ENCODE assay signal across 14 cellular contexts in genomic region chr13:39324806-39325311, GRCh38.
A peak's percentile ranks its signal among the peaks of the same experiment; 100 is the strongest.
DNase-seq lines count a peak whose midpoint lies in the region; ATAC-seq, FAIRE-seq and TF ChIP-seq lines count a peak whose summit lies in the region.
"Had no signal": no experiment of that assay in that cellular context is flagged by ENCODE, and none has a peak within 500 bp of the region (broad histone marks: within the 10 kb centered on the region; RNA-seq: fewer than 3 reads in every experiment).

No MANE protein-coding gene starts in this region.

- H3K9ac ChIP-seq in H1 (replicated peaks in 1 of 4; ENCODE audit: extremely low read depth in 1 of 4, low read depth in 3 of 4, low read length in 3 of 4) (no peak overlapping the region), neuronal stem cell (ENCODE audit: low read depth, low read length, poor library complexity) (peak overlapping the region; percentile 78), Karpas-422 (ENCODE audit: low read length) (no peak overlapping the region), mesendoderm (ENCODE audit: low read length) (no peak overlapping the region)
- H3K9ac ChIP-seq: GM23248 had no signal

- CTCF ChIA-PET in H1 (lab: Charles Lee; ENCODE audit: partially characterized antibody), result no interaction called here

- H3K56ac ChIP-seq in H1 (replicated peaks; ENCODE audit: insufficient read length, low read depth, low read length) (no peak overlapping the region), mesendoderm (ENCODE audit: low read length) (no peak overlapping the region)

- H2BK20ac ChIP-seq in H1 (ENCODE audit: low read length), result peak overlapping the region; percentile 7; the same call in 1 of the 2 replicates

- H3K23me2 ChIP-seq in H1 (ENCODE audit: low read depth, low read length), result 0 out of 2 replicates have a peak, but pooled peaks cover 2% of the 10 kb centered on the region

- H3K27me3 ChIP-seq in left ventricle myocardium inferior (ENCODE audit: low read depth), result no peaks in the 10 kb centered on the region
- H3K27me3 ChIP-seq in right cardiac atrium (ENCODE audit: control insufficient read depth, insufficient read depth), result no peaks in the 10 kb centered on the region
- H3K27me3 ChIP-seq in H1 (replicated peaks in 1 of 4; ENCODE audit: control insufficient read depth in 3 of 4, extremely low read depth in 1 of 4, insufficient read depth in 3 of 4, low read length in 3 of 4), result no peaks in the 10 kb centered on the region
- H3K27me3 ChIP-seq in neuronal stem cell (ENCODE audit: control insufficient read depth in 3 of 3, insufficient read depth in 3 of 3, low read depth in 1 of 3, low read length in 3 of 3), result peaks cover 0 to 3% (median 0%) of the 10 kb centered on the region in 3 experiments
- H3K27me3 ChIP-seq in Karpas-422 (ENCODE audit: low read length), result no peaks in the 10 kb centered on the region; the same call in 1 of the 2 replicates
- no peaks in the 10 kb centered on the region for H3K27me3 ChIP-seq in mesendoderm (ENCODE audit: insufficient read depth, low read length, poor library complexity)

- no peak for TF ChIP-seq POLR2A in H1 (IDR thresholded peaks at IDR 0.05; ENCODE audit: control extremely low read depth in 1 of 2, low read depth in 2 of 2, low read length in 2 of 2)

- POLR2A ChIA-PET in H1 (lab: Charles Lee; ENCODE audit: partially characterized antibody), result no interaction called here

- peak overlapping the region; percentile 79 for H4K91ac ChIP-seq in H1 (replicated peaks; ENCODE audit: insufficient read length, low read length)
- H4K91ac ChIP-seq in neuronal stem cell (ENCODE audit: low read depth, low read length, poor library complexity), result peak overlapping the region; percentile 80

- no peaks in the 10 kb centered on the region for H3K9me2 ChIP-seq in Karpas-422 (replicated peaks; ENCODE audit: insufficient read depth, low read length)

- H3K18ac ChIP-seq in H1 (ENCODE audit: extremely low read depth, low read length) (peak overlapping the region; percentile 12; the same call in 1 of the 2 replicates), neuronal stem cell (ENCODE audit: low read length) (peak overlapping the region; percentile 55), mesendoderm (ENCODE audit: low read length) (no peak overlapping the region)

- H3K14ac ChIP-seq in H1 (ENCODE audit: insufficient read length), result no peak overlapping the region
- peak overlapping the region; percentile 28 for H3K14ac ChIP-seq in neuronal stem cell (ENCODE audit: low read length)

- no peak for TF ChIP-seq EP300 in H1 (IDR thresholded peaks at IDR 0.05; ENCODE audit: borderline replicate concordance in 1 of 2, low read depth in 2 of 2, low read length in 2 of 2)

- H3K4ac ChIP-seq in H1 (replicated peaks; ENCODE audit: insufficient read length, low read depth, low read length) (peak overlapping the region; percentile 75), neuronal stem cell (ENCODE audit: low read length) (no peak overlapping the region), mesendoderm (ENCODE audit: low read depth, low read length) (no peak overlapping the region)

- no peak overlapping the region for H3K4me2 ChIP-seq in H1 (ENCODE audit: insufficient read depth in 1 of 2, low read depth in 2 of 2, low read length in 2 of 2)
- H3K4me2 ChIP-seq in neuronal stem cell (ENCODE audit: insufficient read depth, low read length, poor library complexity, severe bottlenecking), result no peak overlapping the region
- no peak overlapping the region for H3K4me2 ChIP-seq in Karpas-422 (ENCODE audit: low read depth, low read length, poor library complexity, severe bottlenecking)
- H3K4me2 ChIP-seq in mesendoderm (ENCODE audit: low read length), result no peak overlapping the region

- H2BK120ac ChIP-seq in H1 (replicated peaks; ENCODE audit: low read depth, low read length), result no peak overlapping the region
- H2BK120ac ChIP-seq in neuronal stem cell (ENCODE audit: low read depth, low read length), result no peak overlapping the region
- no peak overlapping the region for H2BK120ac ChIP-seq in mesendoderm (ENCODE audit: low read depth, low read length)

- H3K79me1 ChIP-seq in H1 (ENCODE audit: low read depth, low read length) (no peaks in the 10 kb centered on the region), neuronal stem cell (ENCODE audit: low read depth, low read length) (peaks cover 4% of the 10 kb centered on the region), mesendoderm (ENCODE audit: low read length) (no peaks in the 10 kb centered on the region)

- peak overlapping the region; percentile 63 for H2BK5ac ChIP-seq in H1 (ENCODE audit: low read depth, low read length)
- H2BK5ac ChIP-seq in neuronal stem cell (ENCODE audit: low read length), result no peak overlapping the region
- no peak overlapping the region for H2BK5ac ChIP-seq in mesendoderm (ENCODE audit: low read length)

- no peak for FAIRE-seq in H1 (lab: Jason Lieb, UNC)
- FAIRE-seq: GM19239 had no signal

- no peak for DNase-seq in left ventricle myocardium inferior
- no peak for DNase-seq in right cardiac atrium
- DNase-seq in H1 (ENCODE audit: low read depth in 1 of 2, low spot score in 2 of 2), result no peak
- DNase-seq in neuronal stem cell (ENCODE audit: low spot score), result no peak
- no peak for DNase-seq in Karpas-422
- DNase-seq in mesendoderm, result no peak
- no peak for DNase-seq in NCI-H2081 treated with DMSO at 0.1 percent for 48 hours (lab: John Stamatoyannopoulos, UW)
- DNase-seq: CD4-positive, CD25-positive, alpha-beta regulatory T cell; DMS53; GF-D8; GM23248; H7 had no signal

- H2AK5ac ChIP-seq in H1 (ENCODE audit: low read depth, low read length) (peak overlapping the region; percentile 98), neuronal stem cell (ENCODE audit: low read depth, low read length) (no peak overlapping the region), mesendoderm (ENCODE audit: low read length) (no peak overlapping the region)

- no peak for TF ChIP-seq RAD21 in H1 (IDR thresholded peaks at IDR 0.05 in 1 of 2, conservative IDR thresholded peaks at IDR 0.05 in 1 of 2; ENCODE audit: low read depth in 2 of 2, low read length in 2 of 2)

- 93% methylated on average over 4 of the region's 4 CpGs for WGBS in right cardiac atrium
- WGBS in H1 (ENCODE audit: extremely low coverage in 1 of 2, insufficient coverage in 1 of 2, insufficient read length in 1 of 2, insufficient replicate concordance in 2 of 2, low coverage in 1 of 2, low lambda C conversion rate in 2 of 2, missing lambda C conversion rate in 1 of 2), 2 experiments, result 90% methylated on average over 4 of the region's 4 CpGs; no CpG with 5 or more reads in 1 of the 2 experiments
- no CpG with 5 or more reads among the region's 4 CpGs for WGBS in neuronal stem cell (ENCODE audit: extremely low coverage in 2 of 2, insufficient read length in 2 of 2, insufficient replicate concordance in 1 of 2), 2 donors
- no CpG with 5 or more reads among the region's 4 CpGs for WGBS in mesendoderm (ENCODE audit: extremely low coverage, insufficient coverage, low lambda C conversion rate)

- H3K4me1 ChIP-seq in left ventricle myocardium inferior (peaks cover 64% of the 10 kb centered on the region), right cardiac atrium (ENCODE audit: control insufficient read depth, insufficient read depth, low read length) (peaks cover 7% of the 10 kb centered on the region), H1 (replicated peaks in 1 of 4; ENCODE audit: control insufficient read depth in 3 of 4, insufficient read depth in 4 of 4, low read length in 3 of 4) (peaks cover 0 to 22% (median 11%) of the 10 kb centered on the region in 4 experiments; a peak in 4 of 7 replicates), neuronal stem cell (ENCODE audit: control insufficient read depth in 2 of 2, insufficient read depth in 1 of 2, low read depth in 1 of 2, low read length in 2 of 2) (peaks cover 10 to 16% of the 10 kb centered on the region in 2 donors), Karpas-422 (ENCODE audit: low read length) (no peaks in the 10 kb centered on the region), mesendoderm (ENCODE audit: control insufficient read depth, low read depth, low read length) (no peaks in the 10 kb centered on the region)

- peak overlapping the region; percentile 55; the same call in 1 of the 2 replicates for H2BK12ac ChIP-seq in H1 (ENCODE audit: low read depth, low read length)
- peak overlapping the region; percentile 77 for H2BK12ac ChIP-seq in neuronal stem cell (ENCODE audit: low read length)

- no peaks in the 10 kb centered on the region for H3K36me3 ChIP-seq in left ventricle myocardium inferior
- no peaks in the 10 kb centered on the region for H3K36me3 ChIP-seq in H1 (ENCODE audit: control insufficient read depth in 2 of 4, insufficient read depth in 4 of 4, low read length in 3 of 4)
- no peaks in the 10 kb centered on the region for H3K36me3 ChIP-seq in neuronal stem cell (replicated peaks in 1 of 2; ENCODE audit: control insufficient read depth in 2 of 2, insufficient read depth in 2 of 2, low read length in 2 of 2)
- no peaks in the 10 kb centered on the region for H3K36me3 ChIP-seq in Karpas-422 (ENCODE audit: insufficient read depth, low read length)
- no peaks in the 10 kb centered on the region for H3K36me3 ChIP-seq in mesendoderm (ENCODE audit: control insufficient read depth, insufficient read depth, low read length)

- H3K9me3 ChIP-seq in left ventricle myocardium inferior (replicated peaks) (no peaks in the 10 kb centered on the region), right cardiac atrium (ENCODE audit: control insufficient read depth, low read length) (no peaks in the 10 kb centered on the region), H1 (ENCODE audit: insufficient read depth in 2 of 2, low read depth in 1 of 2, low read length in 1 of 2) (no peaks in the 10 kb centered on the region), neuronal stem cell (replicated peaks in 1 of 2; ENCODE audit: control insufficient read depth in 2 of 2, insufficient read depth in 1 of 2, low read depth in 1 of 2, low read length in 2 of 2) (peaks cover 0 to 5% of the 10 kb centered on the region in 2 donors), Karpas-422 (ENCODE audit: low read length) (no peaks in the 10 kb centered on the region)

- H3K27ac ChIP-seq in left ventricle myocardium inferior (replicated peaks) (peak overlapping the region; percentile 61), right cardiac atrium (ENCODE audit: low read length) (no peak overlapping the region), H1 (ENCODE audit: low read depth, low read length) (no peak overlapping the region), neuronal stem cell (replicated peaks; ENCODE audit: low read length) (no peak overlapping the region), Karpas-422 (ENCODE audit: low read length) (no peak overlapping the region), mesendoderm (ENCODE audit: low read depth, low read length) (no peak overlapping the region)
- H3K27ac ChIP-seq: 22Rv1, GM23248 had no signal

- H4K20me1 ChIP-seq in H1 (replicated peaks in 1 of 2; ENCODE audit: control insufficient read depth in 1 of 2, insufficient read depth in 2 of 2, low read length in 2 of 2), result peaks cover 0 to 4% of the 10 kb centered on the region in 2 experiments
- H4K20me1 ChIP-seq in Karpas-422 (ENCODE audit: insufficient read depth, low read depth, low read length), result no peaks in the 10 kb centered on the region

- no peak overlapping the region for H2AFZ ChIP-seq in H1 (ENCODE audit: low read length)
- no peak overlapping the region for H2AFZ ChIP-seq in neuronal stem cell (ENCODE audit: low read length)
- no peak overlapping the region for H2AFZ ChIP-seq in Karpas-422 (ENCODE audit: low read length)
- H2AFZ ChIP-seq: GM23248 had no signal

- H4K8ac ChIP-seq in H1 (ENCODE audit: extremely low read depth, insufficient read depth, low read length), result no peak overlapping the region; the same call in 1 of the 2 replicates
- H4K8ac ChIP-seq in neuronal stem cell (ENCODE audit: low read depth, low read length), result peak overlapping the region; percentile 89
- H4K8ac ChIP-seq in mesendoderm (ENCODE audit: low read depth, low read length), result no peak overlapping the region

- TF ChIP-seq CTCF in left ventricle myocardium inferior (IDR thresholded peaks at IDR 0.05; ENCODE audit: borderline replicate concordance) (no peak), H1 (IDR thresholded peaks at IDR 0.05; ENCODE audit: control extremely low read depth in 1 of 3, insufficient read depth in 1 of 3, low read depth in 1 of 3, low read length in 3 of 3) (no peak)

- H3K79me2 ChIP-seq in H1 (ENCODE audit: control insufficient read depth in 1 of 2, insufficient read depth in 2 of 2, low read length in 2 of 2), result no peaks in the 10 kb centered on the region
- H3K79me2 ChIP-seq in Karpas-422 (ENCODE audit: low read length), result no peaks in the 10 kb centered on the region
- H3K79me2 ChIP-seq in mesendoderm (ENCODE audit: control insufficient read depth, insufficient read depth, low read length), result no peaks in the 10 kb centered on the region

- no peak overlapping the region for H3K23ac ChIP-seq in H1 (ENCODE audit: insufficient read length)
- H3K23ac ChIP-seq in neuronal stem cell (ENCODE audit: low read depth, low read length, poor library complexity), result peak overlapping the region; percentile 78
- H3K23ac ChIP-seq in mesendoderm (ENCODE audit: low read length), result no peak overlapping the region

- intact Hi-C loops in left ventricle myocardium inferior (cut with micrococcal nuclease), result no loop called here
- intact Hi-C loops in right cardiac atrium (cut with DNase I), result no loop called here

- H3K4me3 ChIP-seq in left ventricle myocardium inferior (no peak overlapping the region), right cardiac atrium (ENCODE audit: low read length) (no peak overlapping the region), H1 (ENCODE audit: extremely low read depth in 1 of 4, insufficient read depth in 2 of 4, low read depth in 3 of 4, low read length in 4 of 4) (no peak overlapping the region), neuronal stem cell (ENCODE audit: low read length in 2 of 2) (peak overlapping the region in 1 of 2 donors; percentile 62), Karpas-422 (ENCODE audit: low read length) (no peak overlapping the region), mesendoderm (ENCODE audit: low read length) (no peak overlapping the region)
- H3K4me3 ChIP-seq: GM23248 had no signal

- H2BK15ac ChIP-seq in H1 (ENCODE audit: low read length) (peak overlapping the region; percentile 5), neuronal stem cell (ENCODE audit: low read length) (no peak overlapping the region), mesendoderm (replicated peaks; ENCODE audit: low read depth) (no peak overlapping the region)

- ATAC-seq in right cardiac atrium, result no peak

- H4K5ac ChIP-seq in H1 (ENCODE audit: insufficient read length, low read depth, low read length), result no peak overlapping the region
- H4K5ac ChIP-seq in mesendoderm (ENCODE audit: low read length), result no peak overlapping the region
